Comparison of ENCODE assay signal across 1 cellular context in genomic region chr15:22845289-22845900, GRCh38.
A peak's percentile ranks its signal among the peaks of the same experiment; 100 is the strongest.
TF ChIP-seq lines count a peak whose summit lies in the region.

No MANE protein-coding gene starts in this region.

TF ChIP-seq in H1, 55 proteins besides CTCF, POLR2A, EP300 and RAD21:
- TF ChIP-seq SIX5 (IDR thresholded peaks at IDR 0.05; ENCODE audit: low read depth, low read length), result 0 out of 2 replicates have a peak, but pooled peaks have one; percentile 22
- no peak for TF ChIP-seq SUZ12 (IDR thresholded peaks at IDR 0.05; ENCODE audit: low read length)
